In genomic region chr10:3727268-3727667, GRCh38 we compare ENCODE assay signal across 1 cellular context.
TF ChIP-seq lines count a peak whose summit lies in the region.

No MANE protein-coding gene starts in this region.

TF ChIP-seq in HepG2, 621 proteins besides CTCF, POLR2A, EP300 and RAD21 (continued from another document and continues in another):
- TF ChIP-seq PAXIP1 (CRISPR knock-in tag; conservative IDR thresholded peaks at IDR 0.05) (peak; percentile 28; the same call in 1 of the 2 replicates), FOXM1 (CRISPR knock-in tag; IDR thresholded peaks at IDR 0.05) (no peak), MEF2D (CRISPR knock-in tag; IDR thresholded peaks at IDR 0.05) (no peak), ZBTB34 (CRISPR knock-in tag; IDR thresholded peaks at IDR 0.05) (no peak), CREB1 (IDR thresholded peaks at IDR 0.05) (0 out of 2 replicates have a peak, but pooled peaks have one; percentile 5), CREB1 (CRISPR knock-in tag; IDR thresholded peaks at IDR 0.05) (no peak), PHF5A (CRISPR knock-in tag; IDR thresholded peaks at IDR 0.05; ENCODE audit: low read depth, unreplicated experiment) (no peak), GPN1 (CRISPR knock-in tag; IDR thresholded peaks at IDR 0.05; ENCODE audit: borderline replicate concordance) (no peak), ZNF446 (CRISPR knock-in tag; IDR thresholded peaks at IDR 0.05) (no peak), ZNF253 (CRISPR knock-in tag; IDR thresholded peaks at IDR 0.05; ENCODE audit: borderline replicate concordance) (no peak), RFX1 (IDR thresholded peaks at IDR 0.05) (no peak), CEBPB (IDR thresholded peaks at IDR 0.05; ENCODE audit: borderline replicate concordance, low read depth, low read length) (peak; percentile 36; the same call in 1 of the 2 replicates), ZNF414 (CRISPR knock-in tag; IDR thresholded peaks at IDR 0.05) (no peak), ZNF816 (CRISPR knock-in tag; IDR thresholded peaks at IDR 0.05; ENCODE audit: borderline replicate concordance) (no peak), TOPORS (CRISPR knock-in tag; IDR thresholded peaks at IDR 0.05) (no peak), TRIM24 (CRISPR knock-in tag; IDR thresholded peaks at IDR 0.05) (no peak), FOXO4 (CRISPR knock-in tag; conservative IDR thresholded peaks at IDR 0.05) (no peak), RXRB (CRISPR knock-in tag; IDR thresholded peaks at IDR 0.05; ENCODE audit: borderline replicate concordance) (peak; percentile 91), AHR (CRISPR knock-in tag; IDR thresholded peaks at IDR 0.05) (no peak), SALL2 (CRISPR knock-in tag; IDR thresholded peaks at IDR 0.05) (no peak), ZNF562 (CRISPR knock-in tag; IDR thresholded peaks at IDR 0.05; ENCODE audit: borderline replicate concordance) (no peak), YEATS4 (CRISPR knock-in tag; IDR thresholded peaks at IDR 0.05; ENCODE audit: borderline replicate concordance) (no peak), ARID5B (CRISPR knock-in tag; IDR thresholded peaks at IDR 0.05) (0 out of 2 replicates have a peak, but pooled peaks have one; percentile 22), ZMAT3 (CRISPR knock-in tag; conservative IDR thresholded peaks at IDR 0.05) (no peak), PITX1 (CRISPR knock-in tag; IDR thresholded peaks at IDR 0.05) (no peak), ZNF407 (CRISPR knock-in tag; IDR thresholded peaks at IDR 0.05; ENCODE audit: not compliant biosample characterization) (no peak), ZNF773 (CRISPR knock-in tag; IDR thresholded peaks at IDR 0.05; ENCODE audit: borderline replicate concordance) (no peak), ZNF180 (CRISPR knock-in tag; IDR thresholded peaks at IDR 0.05; ENCODE audit: borderline replicate concordance, low read depth) (no peak), KDM1A (CRISPR knock-in tag; IDR thresholded peaks at IDR 0.05) (no peak)
- TF ChIP-seq, protein P1, sequence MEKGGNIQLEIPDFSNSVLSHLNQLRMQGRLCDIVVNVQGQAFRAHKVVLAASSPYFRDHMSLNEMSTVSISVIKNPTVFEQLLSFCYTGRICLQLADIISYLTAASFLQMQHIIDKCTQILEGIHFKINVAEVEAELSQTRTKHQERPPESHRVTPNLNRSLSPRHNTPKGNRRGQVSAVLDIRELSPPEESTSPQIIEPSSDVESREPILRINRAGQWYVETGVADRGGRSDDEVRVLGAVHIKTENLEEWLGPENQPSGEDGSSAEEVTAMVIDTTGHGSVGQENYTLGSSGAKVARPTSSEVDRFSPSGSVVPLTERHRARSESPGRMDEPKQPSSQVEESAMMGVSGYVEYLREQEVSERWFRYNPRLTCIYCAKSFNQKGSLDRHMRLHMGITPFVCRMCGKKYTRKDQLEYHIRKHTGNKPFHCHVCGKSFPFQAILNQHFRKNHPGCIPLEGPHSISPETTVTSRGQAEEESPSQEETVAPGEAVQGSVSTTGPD (CRISPR knock-in tag; IDR thresholded peaks at IDR 0.05), result no peak
- TF ChIP-seq, protein P2, sequence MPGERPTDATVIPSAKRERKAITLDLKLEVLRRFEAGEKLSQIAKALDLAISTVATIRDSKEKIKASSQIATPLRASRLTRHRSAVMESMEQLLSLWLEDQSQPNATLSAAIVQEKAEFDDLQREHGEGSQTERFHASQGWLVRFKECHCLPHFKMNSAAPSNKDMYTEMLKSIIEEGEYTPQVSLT (CRISPR knock-in tag; IDR thresholded peaks at IDR 0.05; ENCODE audit: borderline replicate concordance, low read depth), result no peak
